Comparison of ENCODE assay signal across 23 cellular contexts in the genomic region with DNA sequence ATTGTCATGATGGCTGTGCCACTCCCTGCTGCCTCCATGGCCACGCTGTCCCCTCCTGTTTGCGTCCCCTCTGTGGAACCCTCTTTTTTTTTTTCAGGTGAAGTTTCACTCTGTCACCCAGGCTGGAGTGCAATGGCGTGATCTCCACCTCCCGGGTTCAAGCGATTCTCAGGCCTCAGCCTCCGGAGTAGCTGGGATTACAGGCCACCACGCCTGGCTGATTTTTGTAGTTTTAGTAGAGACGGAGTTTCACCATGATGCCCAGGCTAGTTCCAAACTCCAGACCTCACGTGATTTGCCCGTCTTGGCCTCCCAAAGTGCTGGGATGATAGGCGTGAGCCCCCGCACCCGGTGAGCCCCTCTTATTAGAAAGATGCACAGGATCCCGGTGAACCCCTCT. TPM values are rescaled to one million over a fixed set of nuclear protein-coding genes. Genes with fewer than 3 reads are reported as not detected.
DNase-seq lines count a peak whose midpoint lies in the region; ATAC-seq, FAIRE-seq and TF ChIP-seq lines count a peak whose summit lies in the region.
"Had no signal": no experiment of that assay in that cellular context is flagged by ENCODE, and none has a peak within 500 bp of the region (broad histone marks: within the 10 kb centered on the region; RNA-seq: fewer than 3 reads in every experiment).

No MANE protein-coding gene starts in this region.

- no peak overlapping the region for H2AFZ ChIP-seq in HepG2 (ENCODE audit: low read length)

- BruUV-seq in Panc1 (replicated peaks; lab: Mats Ljungman, UMichigan), result no TSS peak
- BruUV-seq in HepG2 (replicated peaks; lab: Mats Ljungman, UMichigan), result no TSS peak

- H3K4me2 ChIP-seq in HepG2 (ENCODE audit: low read depth, low read length), result peak overlapping the region; percentile 94; the same call in 1 of the 2 replicates
- H3K4me2 ChIP-seq: SK-N-SH had no signal

- TF ChIP-seq CTCF in Panc1 (IDR thresholded peaks at IDR 0.05), result no peak
- no peak for TF ChIP-seq CTCF in HepG2 (CRISPR knock-in tag; IDR thresholded peaks at IDR 0.05)
- no peak for TF ChIP-seq CTCF in thyroid gland (IDR thresholded peaks at IDR 0.05)
- no peak for TF ChIP-seq CTCF in suprapubic skin (IDR thresholded peaks at IDR 0.05)

- H3K9me3 ChIP-seq in Panc1 (ENCODE audit: control insufficient read depth, insufficient read depth, low read depth, low read length) (no peaks in the 10 kb centered on the region), HepG2 (ENCODE audit: low read length) (no peaks in the 10 kb centered on the region), thyroid gland (no peaks in the 10 kb centered on the region), suprapubic skin (no peaks in the 10 kb centered on the region)
- H3K9me3 ChIP-seq: SK-N-SH had no signal

- H3K27me3 Mint-ChIP-seq in activated naive CD4-positive, alpha-beta T cell treated with anti-CD3 and anti-CD28 coated beads, Interleukin-2, amount 50 U/mL, for 24 hours, result peaks cover 12% of the 10 kb centered on the region
- peaks cover 69% of the 10 kb centered on the region for H3K27me3 Mint-ChIP-seq in activated naive CD4-positive, alpha-beta T cell treated with anti-CD3 and anti-CD28 coated beads, Interleukin-2, amount 10 ng/mL, durations not matched to agents 7 days and 5 days

- CTCF ChIA-PET in activated naive CD4-positive, alpha-beta T cell treated with anti-CD3 and anti-CD28 coated beads, Interleukin-2, amount 10 ng/mL, durations not matched to agents 7 days and 5 days (lab: Charles Lee), result no interaction called here
- CTCF ChIA-PET in Panc1 (lab: Charles Lee) (no interaction called here), HepG2 (lab: Yijun Ruan, JAX; ENCODE audit: low intra/inter-chr PET ratio, low total read pairs) (no interaction called here)

- H3K79me2 ChIP-seq in HepG2 (ENCODE audit: insufficient read depth, low read length), result no peaks in the 10 kb centered on the region

- H3K27me3 ChIP-seq in Panc1 (ENCODE audit: control insufficient read depth, insufficient read depth, low read length) (no peaks in the 10 kb centered on the region), HepG2 (ENCODE audit: control insufficient read depth in 1 of 2, insufficient read depth in 2 of 2, low read length in 2 of 2) (no peaks in the 10 kb centered on the region), thyroid gland (no peaks in the 10 kb centered on the region), suprapubic skin (peaks cover 59% of the 10 kb centered on the region)

- TF ChIP-seq EP300 in HepG2 (IDR thresholded peaks at IDR 0.05; ENCODE audit: low read depth in 2 of 2, low read length in 2 of 2), result no peak
- TF ChIP-seq EP300 in HepG2 (CRISPR knock-in tag; IDR thresholded peaks at IDR 0.05; ENCODE audit: borderline replicate concordance), result no peak
- TF ChIP-seq EP300 in suprapubic skin (IDR thresholded peaks at IDR 0.05), result no peak

- no peaks in the 10 kb centered on the region for H4K20me1 ChIP-seq in HepG2 (ENCODE audit: insufficient read depth, low read length)

- peak overlapping the region; percentile 54 for H3K27ac ChIP-seq in Panc1 (ENCODE audit: low read length)
- H3K27ac ChIP-seq in HepG2 (ENCODE audit: extremely low read length, insufficient read depth, low read length), result no peak overlapping the region
- no peak overlapping the region for H3K27ac ChIP-seq in thyroid gland
- no peak overlapping the region for H3K27ac ChIP-seq in suprapubic skin

- H3K4me1 Mint-ChIP-seq in activated naive CD4-positive, alpha-beta T cell treated with anti-CD3 and anti-CD28 coated beads, Interleukin-2, amount 50 U/mL, for 24 hours, result peaks cover 6% of the 10 kb centered on the region
- H3K4me1 Mint-ChIP-seq in activated naive CD4-positive, alpha-beta T cell treated with anti-CD3 and anti-CD28 coated beads, Interleukin-2, amount 10 ng/mL, durations not matched to agents 7 days and 5 days, result peaks cover 18% of the 10 kb centered on the region

- WGBS in HepG2 (ENCODE audit: low lambda C conversion rate), result 91% methylated on average over 14 of the region's 14 CpGs
- WGBS in thyroid gland, 2 donors, result 46 to 48% methylated on average over 14 of the region's 14 CpGs
- WGBS in suprapubic skin, result 93% methylated on average over 14 of the region's 14 CpGs

- H3K9ac ChIP-seq in HepG2 (ENCODE audit: insufficient read depth, low read depth, low read length), result no peak overlapping the region
- H3K9ac ChIP-seq: SK-N-SH had no signal

- H3K4me3 Mint-ChIP-seq in activated naive CD4-positive, alpha-beta T cell treated with anti-CD3 and anti-CD28 coated beads, Interleukin-2, amount 50 U/mL, for 24 hours, result no peak overlapping the region
- H3K4me3 Mint-ChIP-seq in activated naive CD4-positive, alpha-beta T cell treated with anti-CD3 and anti-CD28 coated beads, Interleukin-2, amount 10 ng/mL, durations not matched to agents 7 days and 5 days, result no peak overlapping the region
- H3K4me3 Mint-ChIP-seq: HFFc6 had no signal

- TF ChIP-seq RAD21 in HepG2 (CRISPR knock-in tag; IDR thresholded peaks at IDR 0.05), result no peak

- POLR2A ChIA-PET in Panc1 (lab: Charles Lee), result no interaction called here
- POLR2A ChIA-PET in HepG2 (lab: Yijun Ruan, JAX), result no interaction called here

- H3K4me1 ChIP-seq in Panc1 (ENCODE audit: control insufficient read depth, insufficient read depth, low read length), result peaks cover 16% of the 10 kb centered on the region
- H3K4me1 ChIP-seq in HepG2 (ENCODE audit: insufficient read depth, low read length), result peaks cover 68% of the 10 kb centered on the region
- H3K4me1 ChIP-seq in thyroid gland, result peaks cover 9 to 21% of the 10 kb centered on the region in 2 donors
- H3K4me1 ChIP-seq in suprapubic skin, result peaks cover 18% of the 10 kb centered on the region

- H3K36me3 ChIP-seq in Panc1 (ENCODE audit: control insufficient read depth, insufficient read depth, low read length) (no peaks in the 10 kb centered on the region), HepG2 (replicated peaks in 1 of 2; ENCODE audit: control insufficient read depth in 1 of 2, insufficient read depth in 2 of 2, low read length in 2 of 2) (no peaks in the 10 kb centered on the region), thyroid gland (no peaks in the 10 kb centered on the region), suprapubic skin (no peaks in the 10 kb centered on the region)

- no peaks in the 10 kb centered on the region for H3K36me3 Mint-ChIP-seq in activated naive CD4-positive, alpha-beta T cell treated with anti-CD3 and anti-CD28 coated beads, Interleukin-2, amount 50 U/mL, for 24 hours
- H3K36me3 Mint-ChIP-seq in activated naive CD4-positive, alpha-beta T cell treated with anti-CD3 and anti-CD28 coated beads, Interleukin-2, amount 10 ng/mL, durations not matched to agents 7 days and 5 days, result no peaks in the 10 kb centered on the region

- ATAC-seq in Panc1 (no peak), HepG2 (no peak), HG02588 (IDR thresholded peaks at IDR 0.05; ENCODE audit: unreplicated experiment) (no peak)

- in situ Hi-C loops in Panc1 (cut with HindIII; ENCODE audit: low pct_unique_long_range_greater_than_20kb, low sequenced_read_pairs), result no loop called here
- in situ Hi-C loops in HepG2 (cut with HindIII; ENCODE audit: extremely low pct_ligation_motif_present, low pct_unique_long_range_greater_than_20kb), result no loop called here

- H3K27ac Mint-ChIP-seq in activated naive CD4-positive, alpha-beta T cell treated with anti-CD3 and anti-CD28 coated beads, Interleukin-2, amount 50 U/mL, for 24 hours, result peak overlapping the region; percentile 4
- H3K27ac Mint-ChIP-seq in activated naive CD4-positive, alpha-beta T cell treated with anti-CD3 and anti-CD28 coated beads, Interleukin-2, amount 10 ng/mL, durations not matched to agents 7 days and 5 days, result no peak overlapping the region
- H3K27ac Mint-ChIP-seq: HFFc6 had no signal

- intact Hi-C loops in Panc1 (cut with micrococcal nuclease; ENCODE audit: unreplicated experiment), result no loop called here
- intact Hi-C loops in HepG2 (cut with micrococcal nuclease; ENCODE audit: unreplicated experiment), result no loop called here
- intact Hi-C loops in thyroid gland (cut with DNase I), result no loop called here

- TF ChIP-seq POLR2A in HepG2 (IDR thresholded peaks at IDR 0.05; ENCODE audit: insufficient read depth in 1 of 2, low read depth in 2 of 2, low read length in 2 of 2), result no peak
- no peak for TF ChIP-seq POLR2A in thyroid gland (IDR thresholded peaks at IDR 0.05)
- TF ChIP-seq POLR2A in suprapubic skin (IDR thresholded peaks at IDR 0.05), result no peak

- H3K4me3 ChIP-seq in Panc1 (ENCODE audit: low read depth in 2 of 2, low read length in 2 of 2) (no peak overlapping the region), HepG2 (replicated peaks in 1 of 3; ENCODE audit: insufficient read depth in 1 of 3, low read depth in 2 of 3, low read length in 3 of 3) (peak overlapping the region in 2 of 3 experiments; percentile 14 to 74; a peak in 2 of 6 replicates), thyroid gland (replicated peaks in 1 of 3) (no peak overlapping the region), suprapubic skin (no peak overlapping the region)

- no peak for DNase-seq in activated naive CD4-positive, alpha-beta T cell treated with anti-CD3 and anti-CD28 coated beads, Interleukin-2, amount 10 ng/mL, durations not matched to agents 7 days and 5 days
- DNase-seq in Panc1 (ENCODE audit: low read depth, low spot score) (no peak), HepG2 (ENCODE audit: low spot score) (no peak), thyroid gland (peak; percentile 37 to 47), suprapubic skin (ENCODE audit: low spot score in 2 of 2) (no peak), epidermal melanocyte (ENCODE audit: insufficient read length, low spot score) (no peak)
- DNase-seq: 8988T, C1 segment of cervical spinal cord, DMS79, HFFc6, IMR-90, Karpas-422, NCI-H1694, NCI-H2081, NCI-H2171 treated with DMSO at 0.1 percent for 48 hours, NCI-H524 treated with DMSO at 0.1 percent for 48 hours, SIG-M5, SK-N-SH had no signal

- no peaks in the 10 kb centered on the region for H3K9me3 Mint-ChIP-seq in activated naive CD4-positive, alpha-beta T cell treated with anti-CD3 and anti-CD28 coated beads, Interleukin-2, amount 50 U/mL, for 24 hours
- no peaks in the 10 kb centered on the region for H3K9me3 Mint-ChIP-seq in activated naive CD4-positive, alpha-beta T cell treated with anti-CD3 and anti-CD28 coated beads, Interleukin-2, amount 10 ng/mL, durations not matched to agents 7 days and 5 days
- H3K9me3 Mint-ChIP-seq: HFFc6 had no signal

- FAIRE-seq in HepG2 (lab: Jason Lieb, UNC), result no peak
- FAIRE-seq: H54, HTR-8/SVneo had no signal

RNA-seq across cellular contexts. Expression of a gene that starts 11.0 kb away (rescaled TPM):
- total RNA-seq in Panc1 (2021; ENCODE audit: unreplicated experiment) (198 TPM), HepG2 (2016; rRNA removed; fragmentation: Illumina TruSeq; extraction: Trizol) (75.8 and 87.9 TPM in 2 replicates), thyroid gland (100 to 1,000 TPM in 1 of 4 donors, 10 to 100 TPM in 3; 43.4 to 107 (median 79.6) TPM), suprapubic skin (100 to 1,000 TPM in 3 of 4 donors, 10 to 100 TPM in 1; 72.0 to 165 (median 107) TPM)
- polyA plus RNA-seq in Panc1 (2012; ENCODE audit: insufficient read length), result 166 TPM
- 35.5 and 39.4 TPM in 2 replicates for total RNA-seq in HepG2 (2016; cell fraction: cytosol; rRNA removed; fragmentation: Illumina TruSeq; extraction: Trizol; ENCODE audit: low read depth)
- 66.6 and 79.8 TPM in 2 replicates for total RNA-seq in HepG2 (2016; cell fraction: insoluble cytoplasmic fraction; rRNA removed; fragmentation: Illumina TruSeq; extraction: Trizol)
- total RNA-seq in HepG2 (2016; cell fraction: membrane; rRNA removed; fragmentation: Illumina TruSeq; extraction: Trizol), result 55.4 and 63.3 TPM in 2 replicates
- total RNA-seq in HepG2 (2016; cell fraction: nucleus; rRNA removed; fragmentation: Illumina TruSeq; extraction: Trizol), result 41.5 and 41.7 TPM in 2 replicates
- 79.5 and 98.9 TPM in 2 replicates for polyA plus RNA-seq in HepG2 (2011; rRNA removed)
- 57.9 and 77.8 TPM in 2 replicates for polyA plus RNA-seq in HepG2 (2011; cell fraction: cytosol; rRNA removed)
- polyA plus RNA-seq in HepG2 (2011; cell fraction: nucleus; rRNA removed), result 115 and 128 TPM in 2 replicates
- polyA plus RNA-seq in HepG2 (2012), result 91.6 and 108 TPM in 2 replicates
- 94.9 and 118 TPM in 2 replicates for polyA plus RNA-seq in HepG2 (2016; cell fraction: cytosol; fragmentation: Illumina TruSeq; extraction: Trizol; ENCODE audit: low read depth)
- polyA plus RNA-seq in HepG2 (2016; cell fraction: insoluble cytoplasmic fraction; fragmentation: Illumina TruSeq; extraction: Trizol; ENCODE audit: low read depth), result 181 and 205 TPM in 2 replicates
- polyA plus RNA-seq in HepG2 (2016; cell fraction: membrane; fragmentation: Illumina TruSeq; extraction: Trizol; ENCODE audit: low read depth), result 118 and 119 TPM in 2 replicates
- 163 and 194 TPM in 2 replicates for polyA plus RNA-seq in HepG2 (2016; cell fraction: nucleus; fragmentation: Illumina TruSeq; extraction: Trizol; ENCODE audit: insufficient read depth, low read depth)
- 39.2 and 48.3 TPM in 2 replicates for polyA minus RNA-seq in HepG2 (2011; rRNA and poly(A)+ RNA removed; ENCODE audit: low replicate concordance)
- 54.8 and 55.8 TPM in 2 replicates for polyA minus RNA-seq in HepG2 (2011; cell fraction: cytosol; rRNA and poly(A)+ RNA removed)
- 63.8 and 72.6 TPM in 2 replicates for polyA minus RNA-seq in HepG2 (2011; cell fraction: nucleus; rRNA and poly(A)+ RNA removed)

RNA-seq across cellular contexts. Expression of a gene that starts 35.0 kb away (rescaled TPM):
- total RNA-seq in Panc1 (2021; ENCODE audit: unreplicated experiment) (9.4 TPM), HepG2 (2016; rRNA removed; fragmentation: Illumina TruSeq; extraction: Trizol) (2.0 and 3.2 TPM in 2 replicates), thyroid gland (1 to 10 TPM in 2 of 4 donors, under 1 TPM in 2; 0.45 to 3.0 (median 1.6) TPM), suprapubic skin (1 to 10 TPM in 3 of 4 donors, under 1 TPM in 1; 0.87 to 6.2 (median 2.5) TPM)
- 8.2 TPM for polyA plus RNA-seq in Panc1 (2012; ENCODE audit: insufficient read length)
- total RNA-seq in HepG2 (2016; cell fraction: cytosol; rRNA removed; fragmentation: Illumina TruSeq; extraction: Trizol; ENCODE audit: low read depth), result 0.40 and 0.79 TPM in 2 replicates
- total RNA-seq in HepG2 (2016; cell fraction: insoluble cytoplasmic fraction; rRNA removed; fragmentation: Illumina TruSeq; extraction: Trizol), result 1.2 and 2.4 TPM in 2 replicates
- 0.80 and 1.3 TPM in 2 replicates for total RNA-seq in HepG2 (2016; cell fraction: membrane; rRNA removed; fragmentation: Illumina TruSeq; extraction: Trizol)
- total RNA-seq in HepG2 (2016; cell fraction: nucleus; rRNA removed; fragmentation: Illumina TruSeq; extraction: Trizol), result 2.8 and 4.0 TPM in 2 replicates
- polyA plus RNA-seq in HepG2 (2011; rRNA removed), result 5.7 and 9.1 TPM in 2 replicates
- polyA plus RNA-seq in HepG2 (2011; cell fraction: cytosol; rRNA removed), result 2.2 and 2.3 TPM in 2 replicates
- 91.6 and 123 TPM in 2 replicates for polyA plus RNA-seq in HepG2 (2011; cell fraction: nucleus; rRNA removed)
- polyA plus RNA-seq in HepG2 (2012), result 3.7 and 4.3 TPM in 2 replicates
- 0.31 and 0.35 TPM in 2 replicates for polyA plus RNA-seq in HepG2 (2016; cell fraction: cytosol; fragmentation: Illumina TruSeq; extraction: Trizol; ENCODE audit: low read depth)
- polyA plus RNA-seq in HepG2 (2016; cell fraction: insoluble cytoplasmic fraction; fragmentation: Illumina TruSeq; extraction: Trizol; ENCODE audit: low read depth), result 1.0 and 2.5 TPM in 2 replicates
- 0.46 and 0.62 TPM in 2 replicates for polyA plus RNA-seq in HepG2 (2016; cell fraction: membrane; fragmentation: Illumina TruSeq; extraction: Trizol; ENCODE audit: low read depth)
- 5.9 and 9.4 TPM in 2 replicates for polyA plus RNA-seq in HepG2 (2016; cell fraction: nucleus; fragmentation: Illumina TruSeq; extraction: Trizol; ENCODE audit: insufficient read depth, low read depth)
- 0.40 and 7.9 TPM in 2 replicates for polyA minus RNA-seq in HepG2 (2011; rRNA and poly(A)+ RNA removed; ENCODE audit: low replicate concordance)
- 2.1 and 2.6 TPM in 2 replicates for polyA minus RNA-seq in HepG2 (2011; cell fraction: cytosol; rRNA and poly(A)+ RNA removed)
- 12.2 and 20.9 TPM in 2 replicates for polyA minus RNA-seq in HepG2 (2011; cell fraction: nucleus; rRNA and poly(A)+ RNA removed)

RNA-seq across cellular contexts. Expression of a gene that starts 42.5 kb away (rescaled TPM):
- 0.26 TPM for total RNA-seq in Panc1 (2021; ENCODE audit: unreplicated experiment)
- 0.21 TPM for polyA plus RNA-seq in Panc1 (2012; ENCODE audit: insufficient read length)
- not detected in 2 replicates for total RNA-seq in HepG2 (2016; rRNA removed; fragmentation: Illumina TruSeq; extraction: Trizol)
- not detected in 2 replicates for total RNA-seq in HepG2 (2016; cell fraction: cytosol; rRNA removed; fragmentation: Illumina TruSeq; extraction: Trizol; ENCODE audit: low read depth)
- total RNA-seq in HepG2 (2016; cell fraction: insoluble cytoplasmic fraction; rRNA removed; fragmentation: Illumina TruSeq; extraction: Trizol), result not detected in 2 replicates
- not detected in 2 replicates for total RNA-seq in HepG2 (2016; cell fraction: membrane; rRNA removed; fragmentation: Illumina TruSeq; extraction: Trizol)
- not detected in 2 replicates for total RNA-seq in HepG2 (2016; cell fraction: nucleus; rRNA removed; fragmentation: Illumina TruSeq; extraction: Trizol)
- not detected in 2 replicates for polyA plus RNA-seq in HepG2 (2011; rRNA removed)
- polyA plus RNA-seq in HepG2 (2011; cell fraction: cytosol; rRNA removed), result not detected in 2 replicates
- not detected in 2 replicates for polyA plus RNA-seq in HepG2 (2011; cell fraction: nucleus; rRNA removed)
- not detected in 2 replicates for polyA plus RNA-seq in HepG2 (2012)
- polyA plus RNA-seq in HepG2 (2016; cell fraction: cytosol; fragmentation: Illumina TruSeq; extraction: Trizol; ENCODE audit: low read depth), result not detected in 2 replicates
- polyA plus RNA-seq in HepG2 (2016; cell fraction: insoluble cytoplasmic fraction; fragmentation: Illumina TruSeq; extraction: Trizol; ENCODE audit: low read depth), result not detected in 2 replicates
- polyA plus RNA-seq in HepG2 (2016; cell fraction: membrane; fragmentation: Illumina TruSeq; extraction: Trizol; ENCODE audit: low read depth), result not detected in 2 replicates
- polyA plus RNA-seq in HepG2 (2016; cell fraction: nucleus; fragmentation: Illumina TruSeq; extraction: Trizol; ENCODE audit: insufficient read depth, low read depth), result not detected in 2 replicates
- polyA minus RNA-seq in HepG2 (2011; rRNA and poly(A)+ RNA removed; ENCODE audit: low replicate concordance), result not detected in 2 replicates
- not detected in 2 replicates for polyA minus RNA-seq in HepG2 (2011; cell fraction: cytosol; rRNA and poly(A)+ RNA removed)
- polyA minus RNA-seq in HepG2 (2011; cell fraction: nucleus; rRNA and poly(A)+ RNA removed), result not detected in 2 replicates
- under 1 TPM in 1 of 4 donors, not detected in 3; 0.33 TPM for total RNA-seq in thyroid gland
- 10 to 100 TPM in 1 of 4 donors, under 1 TPM in 2, not detected in 1; 0.38 to 11.6 (median 0.83) TPM for total RNA-seq in suprapubic skin
- total RNA-seq: HFFc6, IMR-90, M059J had no signal
- polyA plus RNA-seq: IMR-90, SK-N-SH had no signal

RNA-seq across cellular contexts. Expression of a gene that starts 53.3 kb away (rescaled TPM):
- total RNA-seq in Panc1 (2021; ENCODE audit: unreplicated experiment) (89.7 TPM), HepG2 (2016; rRNA removed; fragmentation: Illumina TruSeq; extraction: Trizol) (45.1 and 51.0 TPM in 2 replicates), thyroid gland (100 to 1,000 TPM in 2 of 4 donors, 10 to 100 TPM in 2; 84.1 to 107 (median 96.7) TPM), suprapubic skin (10 to 100 TPM; 48.5 to 70.2 (median 62.1) TPM)
- polyA plus RNA-seq in Panc1 (2012; ENCODE audit: insufficient read length), result 149 TPM
- 118 and 125 TPM in 2 replicates for total RNA-seq in HepG2 (2016; cell fraction: cytosol; rRNA removed; fragmentation: Illumina TruSeq; extraction: Trizol; ENCODE audit: low read depth)
- 49.3 and 52.7 TPM in 2 replicates for total RNA-seq in HepG2 (2016; cell fraction: insoluble cytoplasmic fraction; rRNA removed; fragmentation: Illumina TruSeq; extraction: Trizol)
- 124 and 132 TPM in 2 replicates for total RNA-seq in HepG2 (2016; cell fraction: membrane; rRNA removed; fragmentation: Illumina TruSeq; extraction: Trizol)
- 18.2 and 27.2 TPM in 2 replicates for total RNA-seq in HepG2 (2016; cell fraction: nucleus; rRNA removed; fragmentation: Illumina TruSeq; extraction: Trizol)
- 24.2 and 26.2 TPM in 2 replicates for polyA plus RNA-seq in HepG2 (2011; rRNA removed)
- polyA plus RNA-seq in HepG2 (2011; cell fraction: cytosol; rRNA removed), result 32.0 and 45.5 TPM in 2 replicates
- polyA plus RNA-seq in HepG2 (2011; cell fraction: nucleus; rRNA removed), result 19.0 and 20.6 TPM in 2 replicates
- polyA plus RNA-seq in HepG2 (2012), result 21.4 TPM in 2 replicates
- 132 and 144 TPM in 2 replicates for polyA plus RNA-seq in HepG2 (2016; cell fraction: cytosol; fragmentation: Illumina TruSeq; extraction: Trizol; ENCODE audit: low read depth)
- 51.4 and 56.6 TPM in 2 replicates for polyA plus RNA-seq in HepG2 (2016; cell fraction: insoluble cytoplasmic fraction; fragmentation: Illumina TruSeq; extraction: Trizol; ENCODE audit: low read depth)
- polyA plus RNA-seq in HepG2 (2016; cell fraction: membrane; fragmentation: Illumina TruSeq; extraction: Trizol; ENCODE audit: low read depth), result 124 TPM in 2 replicates
- polyA plus RNA-seq in HepG2 (2016; cell fraction: nucleus; fragmentation: Illumina TruSeq; extraction: Trizol; ENCODE audit: insufficient read depth, low read depth), result 43.7 and 46.5 TPM in 2 replicates
- polyA minus RNA-seq in HepG2 (2011; rRNA and poly(A)+ RNA removed; ENCODE audit: low replicate concordance), result 32.8 and 34.9 TPM in 2 replicates
- 14.0 and 21.0 TPM in 2 replicates for polyA minus RNA-seq in HepG2 (2011; cell fraction: cytosol; rRNA and poly(A)+ RNA removed)
- polyA minus RNA-seq in HepG2 (2011; cell fraction: nucleus; rRNA and poly(A)+ RNA removed), result 6.6 and 7.2 TPM in 2 replicates

RNA-seq across cellular contexts. Expression of a gene that starts 53.3 kb away (rescaled TPM):
- total RNA-seq in Panc1 (2021; ENCODE audit: unreplicated experiment) (62.5 TPM), HepG2 (2016; rRNA removed; fragmentation: Illumina TruSeq; extraction: Trizol) (8.8 and 22.7 TPM in 2 replicates), thyroid gland (100 to 1,000 TPM in 1 of 4 donors, 10 to 100 TPM in 3; 53.6 to 121 (median 70.0) TPM), suprapubic skin (10 to 100 TPM; 53.7 to 84.0 (median 69.5) TPM)
- 83.3 TPM for polyA plus RNA-seq in Panc1 (2012; ENCODE audit: insufficient read length)
- 8.5 and 9.4 TPM in 2 replicates for total RNA-seq in HepG2 (2016; cell fraction: cytosol; rRNA removed; fragmentation: Illumina TruSeq; extraction: Trizol; ENCODE audit: low read depth)
- total RNA-seq in HepG2 (2016; cell fraction: insoluble cytoplasmic fraction; rRNA removed; fragmentation: Illumina TruSeq; extraction: Trizol), result 7.2 and 22.9 TPM in 2 replicates
- 11.3 and 14.3 TPM in 2 replicates for total RNA-seq in HepG2 (2016; cell fraction: membrane; rRNA removed; fragmentation: Illumina TruSeq; extraction: Trizol)
- 18.3 and 21.7 TPM in 2 replicates for total RNA-seq in HepG2 (2016; cell fraction: nucleus; rRNA removed; fragmentation: Illumina TruSeq; extraction: Trizol)
- 71.1 and 79.9 TPM in 2 replicates for polyA plus RNA-seq in HepG2 (2011; rRNA removed)
- 54.7 and 81.5 TPM in 2 replicates for polyA plus RNA-seq in HepG2 (2011; cell fraction: cytosol; rRNA removed)
- polyA plus RNA-seq in HepG2 (2011; cell fraction: nucleus; rRNA removed), result 96.1 and 122 TPM in 2 replicates
- polyA plus RNA-seq in HepG2 (2012), result 23.4 and 23.5 TPM in 2 replicates
- 15.1 and 18.1 TPM in 2 replicates for polyA plus RNA-seq in HepG2 (2016; cell fraction: cytosol; fragmentation: Illumina TruSeq; extraction: Trizol; ENCODE audit: low read depth)
- 15.0 and 19.6 TPM in 2 replicates for polyA plus RNA-seq in HepG2 (2016; cell fraction: insoluble cytoplasmic fraction; fragmentation: Illumina TruSeq; extraction: Trizol; ENCODE audit: low read depth)
- 15.9 and 17.7 TPM in 2 replicates for polyA plus RNA-seq in HepG2 (2016; cell fraction: membrane; fragmentation: Illumina TruSeq; extraction: Trizol; ENCODE audit: low read depth)
- 81.4 and 87.5 TPM in 2 replicates for polyA plus RNA-seq in HepG2 (2016; cell fraction: nucleus; fragmentation: Illumina TruSeq; extraction: Trizol; ENCODE audit: insufficient read depth, low read depth)
- 35.8 and 59.3 TPM in 2 replicates for polyA minus RNA-seq in HepG2 (2011; rRNA and poly(A)+ RNA removed; ENCODE audit: low replicate concordance)
- polyA minus RNA-seq in HepG2 (2011; cell fraction: cytosol; rRNA and poly(A)+ RNA removed), result 14.2 and 19.1 TPM in 2 replicates
- polyA minus RNA-seq in HepG2 (2011; cell fraction: nucleus; rRNA and poly(A)+ RNA removed), result 7.6 and 15.6 TPM in 2 replicates

Comparison
In these comparisons a context has a peak if more than half of its experiments do, and no peak if none do; other contexts are left out.
1. DNase-seq: peak in thyroid gland (2 of 2); none in activated naive CD4-positive, alpha-beta T cell treated with anti-CD3 and anti-CD28 coated beads, Interleukin-2, amount 10 ng/mL, durations not matched to agents 7 days and 5 days (single experiment), Panc1 (single experiment), HepG2 (single experiment), suprapubic skin (0 of 2) and epidermal melanocyte (single experiment).
2. H3K4me3 ChIP-seq: peak in HepG2 (2 of 3); none in Panc1 (0 of 2), thyroid gland (0 of 3) and suprapubic skin (single experiment).